21 cellular contexts compared by ENCODE assay signal in the genomic region with DNA sequence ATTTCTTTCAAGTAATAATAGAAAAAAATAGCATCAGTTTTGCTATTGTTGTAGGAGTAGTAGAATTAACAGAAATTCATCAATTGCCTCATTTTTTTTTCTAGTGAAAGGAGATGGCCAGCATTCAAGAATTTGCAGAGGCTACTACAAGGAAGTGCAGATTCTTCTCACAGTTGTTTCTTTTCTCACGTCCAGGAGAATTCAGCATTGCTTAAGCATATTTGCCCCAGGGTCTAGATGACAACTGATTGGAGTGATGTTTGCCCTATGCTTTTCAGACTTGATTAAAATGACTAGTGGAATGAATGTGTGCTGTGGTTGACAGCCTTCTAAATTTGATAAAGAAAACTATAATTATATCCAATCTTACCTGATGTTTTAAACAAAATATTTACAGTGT. TPM values are rescaled to one million over a fixed set of nuclear protein-coding genes. Genes with fewer than 3 reads are reported as not detected.
DNase-seq lines count a peak whose midpoint lies in the region; TF ChIP-seq lines count a peak whose summit lies in the region.
"Had no signal": no experiment of that assay in that cellular context is flagged by ENCODE, and none has a peak within 500 bp of the region (broad histone marks: within the 10 kb centered on the region; RNA-seq: fewer than 3 reads in every experiment).

No MANE protein-coding gene starts in this region.

- H3K36me3 Mint-ChIP-seq in mesothelial cell of epicardium, result peaks cover 20% of the 10 kb centered on the region

- no peaks in the 10 kb centered on the region for H3K27me3 ChIP-seq in uterus
- H3K27me3 ChIP-seq: brain microvascular endothelial cell, dorsolateral prefrontal cortex, esophagus muscularis mucosa, heart right ventricle had no signal

- no peak overlapping the region for H3K4me3 ChIP-seq in uterus
- H3K4me3 ChIP-seq: dorsolateral prefrontal cortex, esophagus muscularis mucosa, heart right ventricle, lower lobe of right lung had no signal

- intact Hi-C loops in cardiac septum (cut with DNase I) (loop anchor here (5.0 kb wide), 2 partner anchors 45 to 150 kb away; a partner anchor contains a TSS), uterus (cut with DNase I; ENCODE audit: low total_unique reads) (no loop called here)

- no peak overlapping the region for H3K4me3 Mint-ChIP-seq in mesothelial cell of epicardium
- H3K4me3 Mint-ChIP-seq: activated CD4-positive, alpha-beta memory T cell treated with anti-CD3 and anti-CD28 coated beads for 36 hours; activated naive CD4-positive, alpha-beta T cell treated with anti-CD3 and anti-CD28 coated beads, Interleukin-2, amount 50 U/mL, for 24 hours; activated T-cell treated with anti-CD3 and anti-CD28 coated beads, Interleukin-2, amount 50 U/mL, for 4 hours had no signal

- TF ChIP-seq CTCF in mesothelial cell of epicardium (IDR thresholded peaks at IDR 0.05; ENCODE audit: unreplicated experiment) (no peak), uterus (IDR thresholded peaks at IDR 0.05) (no peak)

- no peaks in the 10 kb centered on the region for H3K4me1 ChIP-seq in uterus

- H3K27ac Mint-ChIP-seq in mesothelial cell of epicardium, result peak overlapping the region; percentile 66
- H3K27ac Mint-ChIP-seq: activated CD4-positive, alpha-beta memory T cell treated with anti-CD3 and anti-CD28 coated beads for 36 hours; activated naive CD4-positive, alpha-beta T cell treated with anti-CD3 and anti-CD28 coated beads, Interleukin-2, amount 50 U/mL, for 24 hours had no signal

- H3K9me3 ChIP-seq in uterus, result peaks cover 0 to 3% of the 10 kb centered on the region in 2 donors
- H3K9me3 ChIP-seq: esophagus muscularis mucosa had no signal

- DNase-seq in GM03348 (ENCODE audit: low spot score) (peak; percentile 16), NCI-H69 (lab: John Stamatoyannopoulos, UW) (peak; percentile 57), dermis blood vessel endothelial cell (peak; percentile 48), mesothelial cell of epicardium (ENCODE audit: low spot score in 2 of 2, unreplicated experiment in 2 of 2) (no peak), cardiac septum (ENCODE audit: low spot score) (no peak), uterus (no peak), NCI-H2081 (lab: John Stamatoyannopoulos, UW) (no peak)
- no peak for DNase-seq in stimulated activated CD4-positive, alpha-beta T cell treated with anti-CD3 and anti-CD28 coated beads, Interleukin-4, amount 100 ng/mL, for 24 hours
- DNase-seq: activated CD4-positive, alpha-beta memory T cell treated with anti-CD3 and anti-CD28 coated beads for 36 hours; activated T-cell treated with anti-CD3 and anti-CD28 coated beads, Interleukin-2, amount 50 U/mL, for 4 hours; brain microvascular endothelial cell; COR-L47; dorsolateral prefrontal cortex; heart right ventricle; lower lobe of right lung; NCI-H1436 treated with DMSO at 0.1 percent for 48 hours; NCI-H345; stimulated activated CD4-positive, alpha-beta T cell treated with anti-CD3 and anti-CD28 coated beads, Interleukin-2, amount 100 ng/mL, for 24 hours; T-helper 1 cell had no signal

- H3K36me3 ChIP-seq in uterus, result no peaks in the 10 kb centered on the region
- H3K36me3 ChIP-seq: brain microvascular endothelial cell, esophagus muscularis mucosa, heart right ventricle, lower lobe of right lung had no signal

- H3K27ac ChIP-seq in uterus, result no peak overlapping the region
- H3K27ac ChIP-seq: brain microvascular endothelial cell, dorsolateral prefrontal cortex, esophagus muscularis mucosa, lower lobe of right lung had no signal

- peaks cover 32% of the 10 kb centered on the region for H3K4me1 Mint-ChIP-seq in mesothelial cell of epicardium

- H3K9me3 Mint-ChIP-seq in mesothelial cell of epicardium, result peaks cover 24% of the 10 kb centered on the region

- H3K27me3 Mint-ChIP-seq in mesothelial cell of epicardium (ENCODE audit: low read depth), result no peaks in the 10 kb centered on the region
- H3K27me3 Mint-ChIP-seq: activated CD4-positive, alpha-beta memory T cell treated with anti-CD3 and anti-CD28 coated beads for 36 hours; activated naive CD4-positive, alpha-beta T cell treated with anti-CD3 and anti-CD28 coated beads, Interleukin-2, amount 50 U/mL, for 24 hours had no signal

- no peak for TF ChIP-seq POLR2A in uterus (IDR thresholded peaks at IDR 0.05)

RNA-seq across cellular contexts. Expression of a gene that starts 46.6 kb away (rescaled TPM):
- 34.6 and 49.2 TPM in 2 replicates for total RNA-seq in dermis blood vessel endothelial cell
- total RNA-seq in mesothelial cell of epicardium, result 24.0 to 27.0 TPM (median 24.6 TPM) in 3 replicates
- 21.6 TPM for total RNA-seq in cardiac septum
- 10 to 100 TPM; 21.9 to 78.6 (median 22.2) TPM for total RNA-seq in uterus

Comparison
In these comparisons a context has a peak if more than half of its experiments do, and no peak if none do; other contexts are left out.
1. DNase-seq: peak in GM03348 (single experiment), NCI-H69 (single experiment) and dermis blood vessel endothelial cell (single experiment); none in mesothelial cell of epicardium (0 of 2), cardiac septum (single experiment), stimulated activated CD4-positive, alpha-beta T cell treated with anti-CD3 and anti-CD28 coated beads, Interleukin-4, amount 100 ng/mL, for 24 hours (single experiment), uterus (0 of 2) and NCI-H2081 (0 of 2).